In genomic region chr12:64219135-64219534, GRCh38 we compare ENCODE assay signal across 1 cellular context.
TF ChIP-seq lines count a peak whose summit lies in the region.

No MANE protein-coding gene starts in this region.

TF ChIP-seq in K562, 482 proteins besides CTCF, POLR2A, EP300 and RAD21 (continued from another document):
- TF ChIP-seq ZNF318 (IDR thresholded peaks at IDR 0.05; ENCODE audit: borderline replicate concordance in 1 of 2, low read depth in 1 of 2) (no peak), ETV6 (IDR thresholded peaks at IDR 0.05; ENCODE audit: borderline replicate concordance in 1 of 2, low read depth in 2 of 2, low read length in 1 of 2) (no peak), ETV6 (CRISPR knock-in tag; IDR thresholded peaks at IDR 0.05; ENCODE audit: borderline replicate concordance) (no peak)
